In genomic region chr6:143432588-143432987, GRCh38 we compare ENCODE assay signal across 9 cellular contexts.
"Had no signal": no experiment of that assay in that cellular context is flagged by ENCODE, and none has a peak within 500 bp of the region (broad histone marks: within the 10 kb centered on the region; RNA-seq: fewer than 3 reads in every experiment).

No MANE protein-coding gene starts in this region.

- H3K9me3 ChIP-seq: HAP-1 had no signal

- H3K27ac ChIP-seq: GM23248, HL-60 had no signal

- ATAC-seq: HCT116, K562 had no signal

- DNase-seq: GM23248, GOT3, H7, IMR-90, KG1 had no signal

- H3K4me3 ChIP-seq: GM23248, HAP-1, K562 had no signal

- H3K9ac ChIP-seq: GM23248 had no signal

- H3K4me1 ChIP-seq: HAP-1 had no signal
